In the genomic region with DNA sequence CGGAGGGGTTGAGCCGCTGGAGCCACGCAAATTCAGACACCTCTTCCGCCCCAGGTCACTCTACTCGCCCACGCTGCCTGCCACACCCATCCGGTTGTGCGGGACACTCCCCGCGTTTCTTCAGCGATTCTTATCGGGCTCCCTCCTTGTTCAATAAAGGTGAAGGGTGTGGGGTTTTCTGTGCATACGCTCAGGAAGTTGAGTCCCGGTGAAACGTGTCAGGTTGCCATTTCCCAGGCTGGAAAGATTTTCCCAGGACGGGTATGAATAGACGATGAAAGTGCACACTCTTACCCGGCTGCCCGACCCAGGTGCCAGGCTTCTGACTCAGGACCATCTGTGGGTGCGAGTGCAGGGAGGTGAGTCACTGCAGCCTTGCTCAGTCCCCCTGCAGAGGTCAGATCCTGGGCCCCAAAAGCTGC, we compare ENCODE assay signal across 13 cellular contexts. TPM values are rescaled to one million over a fixed set of nuclear protein-coding genes. Genes with fewer than 3 reads are reported as not detected.
A peak's percentile ranks its signal among the peaks of the same experiment; 100 is the strongest.
DNase-seq lines count a peak whose midpoint lies in the region; ATAC-seq, FAIRE-seq and TF ChIP-seq lines count a peak whose summit lies in the region.
"Had no signal": no experiment of that assay in that cellular context is flagged by ENCODE, and none has a peak within 500 bp of the region (broad histone marks: within the 10 kb centered on the region; RNA-seq: fewer than 3 reads in every experiment).

No MANE protein-coding gene starts in this region.

- peaks cover 3 to 4% of the 10 kb centered on the region in 2 donors for H3K4me1 ChIP-seq in small intestine (ENCODE audit: control insufficient read depth in 2 of 2, insufficient read depth in 1 of 2, low read depth in 1 of 2, low read length in 1 of 2)

- no peak for FAIRE-seq in small intestine (lab: Jason Lieb, UNC)

- DNase-seq in activated CD8-positive, alpha-beta memory T cell treated with anti-CD3 and anti-CD28 coated beads for 24 hours = peak; percentile 56
- DNase-seq in activated CD8-positive, alpha-beta memory T cell treated with anti-CD3 and anti-CD28 coated beads, Interleukin-2, amount 50 U/mL, for 4 hours = no peak
- DNase-seq in RPMI7951 (ENCODE audit: low read depth) (peak; percentile 88), small intestine (peak; percentile 65), HEK293T (ENCODE audit: extremely low spot score) (no peak), NCI-H1105 (lab: John Stamatoyannopoulos, UW) (no peak)
- DNase-seq: naive thymus-derived CD4-positive, alpha-beta T cell; stimulated activated CD4-positive, alpha-beta T cell treated with anti-CD3 and anti-CD28 coated beads, Interleukin-4, amount 100 ng/mL, for 1 hour had no signal

- no peaks in the 10 kb centered on the region for H3K27me3 ChIP-seq in small intestine (ENCODE audit: control insufficient read depth in 2 of 2, insufficient read depth in 2 of 2, low read length in 2 of 2)
- H3K27me3 ChIP-seq: heart left ventricle, Peyer's patch had no signal

- CTCF ChIA-PET in HEK293T (lab: Yijun Ruan, JAX) = interaction anchor here (1.3 kb wide), 1 partner anchor 7 kb away, joined by 3 read pairs; no protein-coding TSS in a partner anchor

- ATAC-seq in esophagus mucosa (peak; percentile 86), HG02870 (IDR thresholded peaks at IDR 0.05; ENCODE audit: unreplicated experiment) (no peak)
- ATAC-seq: naive thymus-derived CD4-positive, alpha-beta T cell had no signal

- H3K36me3 ChIP-seq in small intestine (ENCODE audit: control insufficient read depth in 2 of 2, insufficient read depth in 2 of 2, low read length in 2 of 2) = no peaks in the 10 kb centered on the region
- H3K36me3 ChIP-seq: cardiac muscle cell, heart left ventricle, Peyer's patch had no signal

- H3K9me3 ChIP-seq in small intestine (ENCODE audit: control insufficient read depth, low read depth) = no peaks in the 10 kb centered on the region
- H3K9me3 ChIP-seq: heart left ventricle, Peyer's patch had no signal

- POLR2A ChIA-PET in HEK293T (lab: Yijun Ruan, JAX) = interaction anchor here (1.2 to 2.5 kb wide), 2 partner anchors 12 to 23 kb away, joined by 5 to 9 read pairs; partner anchors contain the start of gene KLF6

- 40 to 75% (median 54%) methylated on average over 20 of the region's 20 CpGs for WGBS in small intestine, 3 donors

- peak overlapping the region in 1 of 2 donors; percentile 39 for H3K4me3 ChIP-seq in small intestine (ENCODE audit: low read depth in 1 of 2, low read length in 2 of 2)
- H3K4me3 ChIP-seq: cardiac muscle cell, heart left ventricle, Peyer's patch had no signal

- peak overlapping the region in 1 of 2 donors; percentile 9 for H3K27ac ChIP-seq in small intestine (ENCODE audit: low read depth in 1 of 2, low read length in 1 of 2)
- H3K27ac ChIP-seq: cardiac muscle cell, Peyer's patch had no signal

TF ChIP-seq in HEK293T, 16 proteins besides CTCF, POLR2A, EP300 and RAD21:
- TF ChIP-seq NFRKB (IDR thresholded peaks at IDR 0.05) = no peak
- no peak for TF ChIP-seq ELF4 (IDR thresholded peaks at IDR 0.05)
- no peak for TF ChIP-seq FOXM1 (IDR thresholded peaks at IDR 0.05; ENCODE audit: borderline replicate concordance)
- no peak for TF ChIP-seq FOXA1 (IDR thresholded peaks at IDR 0.05)
- no peak for TF ChIP-seq SP1 (IDR thresholded peaks at IDR 0.05)
- TF ChIP-seq SUZ12 (IDR thresholded peaks at IDR 0.05) = no peak
- TF ChIP-seq BHLHE40 (IDR thresholded peaks at IDR 0.05; ENCODE audit: borderline replicate concordance) = no peak
- no peak for TF ChIP-seq CTBP1 (IDR thresholded peaks at IDR 0.05; ENCODE audit: borderline replicate concordance)
- TF ChIP-seq ARNT (IDR thresholded peaks at IDR 0.05) = no peak
- TF ChIP-seq FOXK2 (IDR thresholded peaks at IDR 0.05) = no peak
- no peak for TF ChIP-seq LEF1 (IDR thresholded peaks at IDR 0.05; ENCODE audit: borderline replicate concordance)
- no peak for TF ChIP-seq ZNF384 (IDR thresholded peaks at IDR 0.05)
- TF ChIP-seq TARDBP (IDR thresholded peaks at IDR 0.05) = no peak
- no peak for TF ChIP-seq L3MBTL2 (conservative IDR thresholded peaks at IDR 0.05)
- no peak for TF ChIP-seq HDGF (IDR thresholded peaks at IDR 0.05; ENCODE audit: borderline replicate concordance)
- TF ChIP-seq, protein P1, sequence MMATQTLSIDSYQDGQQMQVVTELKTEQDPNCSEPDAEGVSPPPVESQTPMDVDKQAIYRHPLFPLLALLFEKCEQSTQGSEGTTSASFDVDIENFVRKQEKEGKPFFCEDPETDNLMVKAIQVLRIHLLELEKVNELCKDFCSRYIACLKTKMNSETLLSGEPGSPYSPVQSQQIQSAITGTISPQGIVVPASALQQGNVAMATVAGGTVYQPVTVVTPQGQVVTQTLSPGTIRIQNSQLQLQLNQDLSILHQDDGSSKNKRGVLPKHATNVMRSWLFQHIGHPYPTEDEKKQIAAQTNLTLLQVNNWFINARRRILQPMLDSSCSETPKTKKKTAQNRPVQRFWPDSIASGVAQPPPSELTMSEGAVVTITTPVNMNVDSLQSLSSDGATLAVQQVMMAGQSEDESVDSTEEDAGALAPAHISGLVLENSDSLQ (IDR thresholded peaks at IDR 0.05) = no peak

RNA-seq across cellular contexts. Expression of gene KLF6, which starts 22.0 kb away (rescaled TPM):
- 20.3 and 23.3 TPM in 2 replicates for total RNA-seq in RPMI7951 (2014; rRNA removed; shearing (Covaris generic))
- 98.5 TPM for total RNA-seq in esophagus mucosa
- 10 to 100 TPM; 47.3 to 97.7 (median 63.0) TPM for polyA plus RNA-seq in small intestine

Comparison
In these comparisons a context has a peak if more than half of its experiments do, and no peak if none do; other contexts are left out.
1. DNase-seq: peak in activated CD8-positive, alpha-beta memory T cell treated with anti-CD3 and anti-CD28 coated beads for 24 hours (single experiment), RPMI7951 (single experiment) and small intestine (single experiment); none in activated CD8-positive, alpha-beta memory T cell treated with anti-CD3 and anti-CD28 coated beads, Interleukin-2, amount 50 U/mL, for 4 hours (single experiment), HEK293T (single experiment) and NCI-H1105 (single experiment).